ENCODE assay signal across 8 cellular contexts in genomic region chr10:5665380-5666323, GRCh38. TPM values are rescaled to one million over a fixed set of nuclear protein-coding genes. Genes with fewer than 3 reads are reported as not detected.
A peak's percentile ranks its signal among the peaks of the same experiment; 100 is the strongest.
DNase-seq lines count a peak whose midpoint lies in the region; ATAC-seq and TF ChIP-seq lines count a peak whose summit lies in the region.

No MANE protein-coding gene starts in this region.

- 10% methylated on average over 43 of the region's 43 CpGs for WGBS in ectodermal cell, 2 experiments
- WGBS in urinary bladder = 6% methylated on average over 43 of the region's 43 CpGs

- DNase-seq in RWPE2 (ENCODE audit: low spot score) (no peak), midbrain (lab: John Stamatoyannopoulos, UW) (peak; percentile 42), superior temporal gyrus (ENCODE audit: extremely low spot score) (no peak), NCI-H2227 (lab: John Stamatoyannopoulos, UW; ENCODE audit: unreplicated experiment) (no peak)

- H3K27me3 ChIP-seq in RWPE2 (ENCODE audit: insufficient read depth, poor library complexity, severe bottlenecking) = no peaks in the 10 kb centered on the region
- peaks cover 35% of the 10 kb centered on the region for H3K27me3 ChIP-seq in ectodermal cell (ENCODE audit: control insufficient read depth, insufficient read depth, low read length, poor library complexity, severe bottlenecking)

- no peak for TF ChIP-seq CTCF in RWPE2 (IDR thresholded peaks at IDR 0.05; ENCODE audit: poor library complexity, severe bottlenecking)

- peak overlapping the region; percentile 62 for H3K4me3 ChIP-seq in RWPE2 (ENCODE audit: severe bottlenecking)
- H3K4me3 ChIP-seq in ectodermal cell (ENCODE audit: insufficient read depth, low read depth, low read length) = peak overlapping the region; percentile 86
- H3K4me3 ChIP-seq in urinary bladder (ENCODE audit: low read depth, low read length) = peak overlapping the region; percentile 79

- ATAC-seq in HG02623 (IDR thresholded peaks at IDR 0.05; ENCODE audit: unreplicated experiment) (peak; percentile 21), RWPE2 (ENCODE audit: low read depth) (peak; percentile 45)

- H3K36me3 ChIP-seq in ES-I3 (ENCODE audit: insufficient read depth, low read length) = no peaks in the 10 kb centered on the region
- H3K36me3 ChIP-seq in RWPE2 (ENCODE audit: low read depth) = 0 out of 2 replicates have a peak, but pooled peaks cover 2% of the 10 kb centered on the region
- no peaks in the 10 kb centered on the region for H3K36me3 ChIP-seq in ectodermal cell (ENCODE audit: control insufficient read depth, insufficient read depth, low read length)
- no peaks in the 10 kb centered on the region for H3K36me3 ChIP-seq in urinary bladder (ENCODE audit: insufficient read depth)

- H3K9me3 ChIP-seq in ES-I3 (ENCODE audit: control insufficient read depth, insufficient read depth, low read length) (no peaks in the 10 kb centered on the region), RWPE2 (ENCODE audit: severe bottlenecking) (no peaks in the 10 kb centered on the region), ectodermal cell (ENCODE audit: control insufficient read depth, low read length) (no peaks in the 10 kb centered on the region)

- H3K27ac ChIP-seq in RWPE2 (ENCODE audit: poor library complexity, severe bottlenecking) (peak overlapping the region; percentile 37), ectodermal cell (ENCODE audit: insufficient read depth, low read depth, low read length, poor library complexity, severe bottlenecking) (no peak overlapping the region), urinary bladder (ENCODE audit: low read depth) (peak overlapping the region; percentile 60)

- H3K4me1 ChIP-seq in ES-I3 (ENCODE audit: insufficient read depth, low read length) = peaks cover 10% of the 10 kb centered on the region
- peaks cover 5% of the 10 kb centered on the region for H3K4me1 ChIP-seq in RWPE2 (ENCODE audit: insufficient read depth, poor library complexity, severe bottlenecking)
- peaks cover 6% of the 10 kb centered on the region for H3K4me1 ChIP-seq in ectodermal cell (ENCODE audit: control insufficient read depth, insufficient read depth, low read length)
- no peaks in the 10 kb centered on the region for H3K4me1 ChIP-seq in urinary bladder (ENCODE audit: insufficient read depth)

- H3K9ac ChIP-seq in ES-I3 (ENCODE audit: low read depth, low read length) = peak overlapping the region; percentile 77

RNA-seq across cellular contexts. Expression of gene ASB13, which starts 0.7 kb away (rescaled TPM):
- polyA plus RNA-seq in ectodermal cell (2013, experiment 1 of 4) = 19.8 TPM
- 21.2 TPM for polyA plus RNA-seq in ectodermal cell (2013, experiment 2 of 4)
- polyA plus RNA-seq in ectodermal cell (2013, experiment 3 of 4) = 17.2 TPM
- polyA plus RNA-seq in ectodermal cell (2013, experiment 4 of 4) = 16.7 TPM
- 8.7 TPM for total RNA-seq in urinary bladder
- polyA plus RNA-seq in urinary bladder = 32.4 TPM

RNA-seq across cellular contexts. Expression of gene TASOR2, which starts 19.0 kb away (rescaled TPM):
- polyA plus RNA-seq in ectodermal cell (2013, experiment 1 of 4) = 30.3 TPM
- 37.7 TPM for polyA plus RNA-seq in ectodermal cell (2013, experiment 2 of 4)
- 27.7 TPM for polyA plus RNA-seq in ectodermal cell (2013, experiment 3 of 4)
- polyA plus RNA-seq in ectodermal cell (2013, experiment 4 of 4) = 31.0 TPM
- 141 TPM for total RNA-seq in urinary bladder
- 20.4 TPM for polyA plus RNA-seq in urinary bladder
